Comparison of ENCODE assay signal across 9 cellular contexts in the genomic region with DNA sequence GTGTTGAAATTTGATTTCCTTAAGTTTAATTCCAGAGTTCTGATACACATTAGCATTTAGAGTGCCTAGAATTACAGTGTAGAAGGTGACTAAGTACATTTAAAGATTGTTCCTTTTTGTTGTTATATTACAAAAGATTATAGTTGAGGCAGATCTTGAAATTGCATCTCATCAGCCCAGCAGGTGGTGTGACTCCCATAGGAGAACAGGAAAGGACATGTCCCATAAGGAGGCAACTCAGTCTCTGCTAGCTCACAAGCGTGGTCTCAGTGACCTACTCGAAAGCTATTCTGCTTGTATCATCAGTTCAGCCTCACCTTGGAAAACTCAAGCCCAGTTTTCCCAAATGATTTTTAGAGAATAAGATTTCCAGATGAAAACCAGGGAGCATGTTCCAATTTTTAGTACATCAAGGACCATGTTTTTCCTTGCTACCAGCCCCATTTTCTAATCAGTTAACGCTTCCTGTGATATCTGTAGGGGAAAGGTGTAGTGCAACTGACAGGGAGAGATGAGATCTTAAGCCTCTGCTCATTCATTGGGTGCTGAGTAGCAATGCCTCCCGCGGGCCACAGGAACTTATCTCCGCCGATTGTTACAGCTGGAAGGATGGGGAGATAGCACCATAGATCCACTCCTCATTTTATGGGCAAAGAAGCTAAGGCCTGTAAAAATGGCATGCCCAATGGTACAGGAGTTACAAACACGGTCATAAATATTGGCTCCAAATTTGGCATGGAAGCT. TPM values are rescaled to one million over a fixed set of nuclear protein-coding genes. Genes with fewer than 3 reads are reported as not detected.
A peak's percentile ranks its signal among the peaks of the same experiment; 100 is the strongest.
DNase-seq lines count a peak whose midpoint lies in the region; ATAC-seq and TF ChIP-seq lines count a peak whose summit lies in the region.
"Had no signal": no experiment of that assay in that cellular context is flagged by ENCODE, and none has a peak within 500 bp of the region (broad histone marks: within the 10 kb centered on the region; RNA-seq: fewer than 3 reads in every experiment).

No MANE protein-coding gene starts in this region.

- peaks cover 27% of the 10 kb centered on the region for H3K79me2 ChIP-seq in PC-9 (ENCODE audit: low read depth)

- intact Hi-C loops in PC-9 (cut with micrococcal nuclease; ENCODE audit: unreplicated experiment): loop anchor here (2.0 to 10.0 kb wide), 8 partner anchors 41 to 1151 kb away; no protein-coding TSS in a partner anchor
- intact Hi-C loops in spleen (cut with DNase I; ENCODE audit: low total_unique reads): no loop called here

- TF ChIP-seq CTCF in C4-2B (conservative IDR thresholded peaks at IDR 0.05) (peak; percentile 30), PC-9 (conservative IDR thresholded peaks at IDR 0.05) (no peak), spleen (IDR thresholded peaks at IDR 0.05 in 8 of 11, conservative IDR thresholded peaks at IDR 0.05 in 3 of 11) (no peak)

- DNase-seq in PC-9: no peak
- DNase-seq in erythroblast (lab: John Stamatoyannopoulos, UW): peak; percentile 34 to 67
- DNase-seq in spleen: no peak
- no peak for DNase-seq in H4 (ENCODE audit: low spot score)
- no peak for DNase-seq in NCI-H187 (lab: John Stamatoyannopoulos, UW)

- TF ChIP-seq POLR2A in erythroblast (IDR thresholded peaks at IDR 0.05; ENCODE audit: low read length) (no peak), spleen (IDR thresholded peaks at IDR 0.05) (no peak)

- CTCF ChIA-PET in PC-9 (lab: Charles Lee): interaction anchor here (0.6 to 1.7 kb wide), 9 partner anchors 12 to 1335 kb away, joined by 3 to 35 read pairs (median 4); no protein-coding TSS in a partner anchor

- BruUV-seq in PC-9 (replicated peaks; lab: Mats Ljungman, UMichigan): no TSS peak

- no peaks in the 10 kb centered on the region for H3K9me2 ChIP-seq in PC-9 (ENCODE audit: insufficient read depth)

- POLR2A ChIA-PET in PC-9 (lab: Charles Lee; ENCODE audit: unreplicated experiment): interaction anchor here (0.6 to 0.9 kb wide), 3 partner anchors 13 to 682 kb away, joined by 4 to 12 read pairs (median 6); no protein-coding TSS in a partner anchor

- H3K27me3 ChIP-seq in PC-9 (ENCODE audit: insufficient read depth, low read depth) (no peaks in the 10 kb centered on the region), neuron (ENCODE audit: insufficient read depth, low read length) (no peaks in the 10 kb centered on the region), spleen (replicated peaks in 1 of 7) (peaks cover 0 to 45% (median 10%) of the 10 kb centered on the region in 7 donors)

- H3K4me3 ChIP-seq in PC-9 (peak overlapping the region; percentile 97; the same call in 1 of the 2 replicates), neuron (ENCODE audit: low read length) (no peak overlapping the region), spleen (peak overlapping the region in 2 of 8 donors; percentile 64 to 85)

- H3K4me2 ChIP-seq in PC-9: peak overlapping the region; percentile 74

- peaks cover 16% of the 10 kb centered on the region for H3K4me1 ChIP-seq in PC-9 (replicated peaks; ENCODE audit: insufficient read depth)
- peaks cover 2% of the 10 kb centered on the region for H3K4me1 ChIP-seq in neuron (ENCODE audit: insufficient read depth, low read length)
- peaks cover 0 to 28% (median 12%) of the 10 kb centered on the region in 6 donors for H3K4me1 ChIP-seq in spleen

- H3F3A ChIP-seq in PC-9 (ENCODE audit: insufficient read depth, low read depth): peaks cover 15% of the 10 kb centered on the region; the same call in 1 of the 2 replicates

- H3K36me3 ChIP-seq in PC-9 (ENCODE audit: low read depth) (no peaks in the 10 kb centered on the region), neuron (ENCODE audit: insufficient read depth, low read length) (no peaks in the 10 kb centered on the region), spleen (no peaks in the 10 kb centered on the region)

- 60 to 73% (median 67%) methylated on average over 8 of the region's 8 CpGs for WGBS in spleen, 5 donors

- H2AFZ ChIP-seq in PC-9 (peak overlapping the region; percentile 83; the same call in 1 of the 2 replicates), neuron (ENCODE audit: low read depth, low read length) (peak overlapping the region; percentile 88)

- H3K9me3 ChIP-seq in PC-9 (ENCODE audit: insufficient read depth, low read depth): no peaks in the 10 kb centered on the region
- no peaks in the 10 kb centered on the region for H3K9me3 ChIP-seq in neuron (ENCODE audit: low read length)
- no peaks in the 10 kb centered on the region for H3K9me3 ChIP-seq in spleen

- H3K27ac ChIP-seq in C4-2B (peak overlapping the region; percentile 69; the same call in 1 of the 2 replicates), PC-9 (peak overlapping the region; percentile 64), spleen (peak overlapping the region in 1 of 8 donors; percentile 64)

- no peak for ATAC-seq in HG02973 (IDR thresholded peaks at IDR 0.05; ENCODE audit: unreplicated experiment)
- ATAC-seq: stimulated activated effector memory CD8-positive, alpha-beta T cell treated with anti-CD3 and anti-CD28 coated beads, Interleukin-12 subunit alpha, Interleukin-12 subunit beta, amount 100 ng/mL, for 72 hours had no signal

- H4K20me1 ChIP-seq in PC-9 (ENCODE audit: insufficient read depth): no peaks in the 10 kb centered on the region

RNA-seq across cellular contexts. Expression of gene GNAI1, which starts 1.1 kb away (rescaled TPM):
- total RNA-seq in PC-9 (2021) (16.8 and 25.6 TPM in 2 replicates), spleen (10 to 100 TPM; 10.4 to 16.3 (median 14.5) TPM)
- 1 to 10 TPM; 2.5 to 5.5 (median 4.3) TPM for polyA plus RNA-seq in spleen
- total RNA-seq in H4 (2014; rRNA removed; shearing (Covaris generic)): 71.9 and 85.0 TPM in 2 replicates

Comparison
In these comparisons a context has a peak if more than half of its experiments do, and no peak if none do; other contexts are left out.
1. DNase-seq: peak in erythroblast (2 of 2); none in PC-9 (0 of 2), spleen (single experiment), H4 (single experiment) and NCI-H187 (0 of 2).